ENCODE assay signal across 10 cellular contexts in genomic region chr11:65636810-65637557, GRCh38. TPM values are rescaled to one million over a fixed set of nuclear protein-coding genes. Genes with fewer than 3 reads are reported as not detected.
DNase-seq lines count a peak whose midpoint lies in the region; ATAC-seq and TF ChIP-seq lines count a peak whose summit lies in the region.
"Had no signal": no experiment of that assay in that cellular context is flagged by ENCODE, and none has a peak within 500 bp of the region (broad histone marks: within the 10 kb centered on the region; RNA-seq: fewer than 3 reads in every experiment).

No MANE protein-coding gene starts in this region.

- H3K4me3 Mint-ChIP-seq in chondrocyte (ENCODE audit: unreplicated experiment): no peak overlapping the region
- H3K4me3 Mint-ChIP-seq in nephron progenitor cell: peak overlapping the region; percentile 70

- peaks cover 14% of the 10 kb centered on the region for H3K36me3 Mint-ChIP-seq in chondrocyte (ENCODE audit: low read depth)
- peaks cover 4% of the 10 kb centered on the region for H3K36me3 Mint-ChIP-seq in nephron progenitor cell (ENCODE audit: low read depth)

- peak overlapping the region in 4 of 10 experiments; percentile 71 to 78 (median 76); a peak in 5 of 20 replicates for H3K4me3 ChIP-seq in BLaER1 treated with 17β-estradiol and CSF1 and Interleukin-3, amounts not matched to agents 10 nM and 100 nM
- peak overlapping the region; percentile 42; the same call in 1 of the 2 replicates for H3K4me3 ChIP-seq in Jurkat, Clone E6-1 (ENCODE audit: low read length)

- peak overlapping the region; percentile 84 to 96 (median 88); a peak in 16 of 22 replicates for H3K9ac ChIP-seq in BLaER1 treated with 17β-estradiol and CSF1 and Interleukin-3, amounts not matched to agents 10 nM and 100 nM

- H3K27me3 Mint-ChIP-seq in chondrocyte (ENCODE audit: low read depth) (no peaks in the 10 kb centered on the region), nephron progenitor cell (ENCODE audit: low read depth, poor library complexity) (no peaks in the 10 kb centered on the region)

- peak overlapping the region in 8 of 11 experiments; percentile 94 to 100 (median 98); a peak in 9 of 22 replicates for H3K27ac ChIP-seq in BLaER1 treated with 17β-estradiol and CSF1 and Interleukin-3, amounts not matched to agents 10 nM and 100 nM

- H3K9me3 ChIP-seq in BLaER1 treated with 17β-estradiol and CSF1 and Interleukin-3, amounts not matched to agents 10 nM and 100 nM (replicated peaks in 1 of 11): no peaks in the 10 kb centered on the region
- H3K9me3 ChIP-seq: right atrium auricular region had no signal

- H3K27ac Mint-ChIP-seq in chondrocyte (ENCODE audit: unreplicated experiment) (peak overlapping the region; percentile 68), nephron progenitor cell (no peak overlapping the region)

- H3K9me3 Mint-ChIP-seq in chondrocyte (ENCODE audit: low read depth) (no peaks in the 10 kb centered on the region), nephron progenitor cell (no peaks in the 10 kb centered on the region)

- no peak for TF ChIP-seq CTCF in chondrocyte (IDR thresholded peaks at IDR 0.05)
- no peak for TF ChIP-seq CTCF in nephron progenitor cell (IDR thresholded peaks at IDR 0.05)

- H3K4me2 ChIP-seq in BLaER1 treated with 17β-estradiol and CSF1 and Interleukin-3, amounts not matched to agents 10 nM and 100 nM: peak overlapping the region; percentile 89 to 100 (median 98)

- H3K4me1 Mint-ChIP-seq in chondrocyte (ENCODE audit: low read depth) (peaks cover 20% of the 10 kb centered on the region), nephron progenitor cell (peaks cover 28% of the 10 kb centered on the region)

- no peaks in the 10 kb centered on the region for H3K27me3 ChIP-seq in BLaER1 treated with 17β-estradiol and CSF1 and Interleukin-3, amounts not matched to agents 10 nM and 100 nM
- H3K27me3 ChIP-seq: right atrium auricular region had no signal

- DNase-seq in Jurkat, Clone E6-1 (ENCODE audit: low read depth, low spot score): no peak
- DNase-seq in chondrocyte (ENCODE audit: low spot score) (no peak), nephron progenitor cell (no peak), RPMI8226 (no peak), HuH-7.5 (ENCODE audit: low spot score) (no peak)
- DNase-seq in activated CD4-positive, CD25-positive, alpha-beta regulatory T cell (lab: John Stamatoyannopoulos, UW): no peak

- H3K36me3 ChIP-seq in BLaER1 treated with 17β-estradiol and CSF1 and Interleukin-3, amounts not matched to agents 10 nM and 100 nM: peaks cover 45 to 67% (median 53%) of the 10 kb centered on the region in 11 experiments

- H4K20me1 ChIP-seq in BLaER1 treated with 17β-estradiol and CSF1 and Interleukin-3, amounts not matched to agents 10 nM and 100 nM: peaks cover 0 to 61% (median 13%) of the 10 kb centered on the region in 11 experiments; a peak in 14 of 22 replicates

- H3K4me1 ChIP-seq in BLaER1 treated with 17β-estradiol and CSF1 and Interleukin-3, amounts not matched to agents 10 nM and 100 nM: peaks cover 72 to 85% (median 77%) of the 10 kb centered on the region in 10 experiments

- no peak for ATAC-seq in HG02885 (IDR thresholded peaks at IDR 0.05; ENCODE audit: poor library complexity, unreplicated experiment)

RNA-seq across cellular contexts. Expression of gene SIPA1, which starts 0.9 kb away (rescaled TPM):
- 41.1 TPM for polyA plus RNA-seq in Jurkat, Clone E6-1 (2012; ENCODE audit: insufficient read depth, insufficient read length)
- 22.7 to 33.3 TPM (median 27.4 TPM) in 3 replicates for total RNA-seq in chondrocyte

RNA-seq across cellular contexts. Expression of gene PCNX3, which starts 21.4 kb away (rescaled TPM):
- polyA plus RNA-seq in Jurkat, Clone E6-1 (2012; ENCODE audit: insufficient read depth, insufficient read length): 29.9 TPM
- total RNA-seq in chondrocyte: 32.6 to 57.7 TPM (median 36.3 TPM) in 3 replicates

RNA-seq across cellular contexts. Expression of gene MAP3K11, which starts 23.0 kb away (rescaled TPM):
- 37.0 TPM for polyA plus RNA-seq in Jurkat, Clone E6-1 (2012; ENCODE audit: insufficient read depth, insufficient read length)
- 30.2 to 34.6 TPM (median 31.6 TPM) in 3 replicates for total RNA-seq in chondrocyte

RNA-seq across cellular contexts. Expression of gene RELA, which starts 25.7 kb away (rescaled TPM):
- 56.4 TPM for polyA plus RNA-seq in Jurkat, Clone E6-1 (2012; ENCODE audit: insufficient read depth, insufficient read length)
- 65.3 to 73.6 TPM (median 72.7 TPM) in 3 replicates for total RNA-seq in chondrocyte

RNA-seq across cellular contexts. Expression of gene KCNK7, which starts 41.4 kb away (rescaled TPM):
- polyA plus RNA-seq in Jurkat, Clone E6-1 (2012; ENCODE audit: insufficient read depth, insufficient read length): 1.4 TPM
- total RNA-seq in chondrocyte: 0.22 to 0.44 TPM in 2 of 3 replicates, not detected in the other
- total RNA-seq: temporal lobe had no signal
